Comparison of ENCODE assay signal across 9 cellular contexts in genomic region chr17:49497147-49498036, GRCh38. TPM values are rescaled to one million over a fixed set of nuclear protein-coding genes. Genes with fewer than 3 reads are reported as not detected.
DNase-seq lines count a peak whose midpoint lies in the region; ATAC-seq and TF ChIP-seq lines count a peak whose summit lies in the region.
"Had no signal": no experiment of that assay in that cellular context is flagged by ENCODE, and none has a peak within 500 bp of the region (broad histone marks: within the 10 kb centered on the region; RNA-seq: fewer than 3 reads in every experiment).

No MANE protein-coding gene starts in this region.

- no peak overlapping the region for H3K9ac ChIP-seq in adipocyte (ENCODE audit: low read length)
- H3K9ac ChIP-seq in iPS-15b (ENCODE audit: low read depth, low read length): no peak overlapping the region
- H3K9ac ChIP-seq in skeletal muscle tissue (ENCODE audit: low read depth in 1 of 3, low read length in 3 of 3): peak overlapping the region; percentile 20 to 64 (median 53)

- H3K36me3 ChIP-seq in CD8-positive, alpha-beta T cell (ENCODE audit: insufficient read depth, low read length): no peaks in the 10 kb centered on the region
- H3K36me3 ChIP-seq in adipocyte (ENCODE audit: control insufficient read depth, insufficient read depth, low read length, severe bottlenecking) (no peaks in the 10 kb centered on the region), iPS-15b (ENCODE audit: control insufficient read depth, insufficient read depth, low read length) (no peaks in the 10 kb centered on the region), skeletal muscle tissue (ENCODE audit: control insufficient read depth in 3 of 3, insufficient read depth in 3 of 3, low read length in 3 of 3) (no peaks in the 10 kb centered on the region)

- H3K4me1 Mint-ChIP-seq in CD8-positive, alpha-beta T cell (ENCODE audit: low read depth): peaks cover 28% of the 10 kb centered on the region

- no peak for ATAC-seq in CD8-positive, alpha-beta T cell

- peaks cover 28% of the 10 kb centered on the region for H3K27me3 ChIP-seq in CD8-positive, alpha-beta T cell (ENCODE audit: insufficient read depth, low read length)
- peaks cover 61% of the 10 kb centered on the region for H3K27me3 ChIP-seq in adipocyte (replicated peaks; ENCODE audit: control insufficient read depth, insufficient read depth, low read length)
- H3K27me3 ChIP-seq in iPS-15b (ENCODE audit: control insufficient read depth, insufficient read depth, low read length): peaks cover 57% of the 10 kb centered on the region
- peaks cover 25 to 68% (median 62%) of the 10 kb centered on the region in 3 donors for H3K27me3 ChIP-seq in skeletal muscle tissue (ENCODE audit: control insufficient read depth in 3 of 3, insufficient read depth in 3 of 3, low read length in 3 of 3)

- H3K9me3 ChIP-seq in CD8-positive, alpha-beta T cell (ENCODE audit: low read length): no peaks in the 10 kb centered on the region
- H3K9me3 ChIP-seq in adipocyte (ENCODE audit: control insufficient read depth, low read length) (no peaks in the 10 kb centered on the region), iPS-15b (ENCODE audit: control insufficient read depth, insufficient read depth, low read length) (no peaks in the 10 kb centered on the region), skeletal muscle tissue (ENCODE audit: control insufficient read depth in 3 of 3, low read length in 3 of 3) (no peaks in the 10 kb centered on the region)

- peak in 2 of 7 experiments; percentile 20 to 56 for DNase-seq in CD8-positive, alpha-beta T cell
- peak; percentile 25 for DNase-seq in NCI-H2107 (lab: John Stamatoyannopoulos, UW)
- DNase-seq in adipocyte (ENCODE audit: low read depth): peak; percentile 53
- no peak for DNase-seq in CD1c-positive myeloid dendritic cell (ENCODE audit: extremely low spot score)
- no peak for DNase-seq in GM20000 (ENCODE audit: low spot score)
- DNase-seq in erythroblast (lab: John Stamatoyannopoulos, UW): no peak

- no peaks in the 10 kb centered on the region for H3K9me3 Mint-ChIP-seq in CD8-positive, alpha-beta T cell
- H3K9me3 Mint-ChIP-seq: activated naive CD4-positive, alpha-beta T cell treated with anti-CD3 and anti-CD28 coated beads, Interleukin-2, amount 50 U/mL, for 72 hours had no signal

- H3K36me3 Mint-ChIP-seq in CD8-positive, alpha-beta T cell: no peaks in the 10 kb centered on the region
- H3K36me3 Mint-ChIP-seq: activated naive CD4-positive, alpha-beta T cell treated with anti-CD3 and anti-CD28 coated beads, Interleukin-2, amount 50 U/mL, for 72 hours had no signal

- no peak for TF ChIP-seq CTCF in CD8-positive, alpha-beta T cell (IDR thresholded peaks at IDR 0.05)
- TF ChIP-seq CTCF in GM20000 (IDR thresholded peaks at IDR 0.05; ENCODE audit: extremely low read depth, missing control alignments): no peak

- peaks cover 40% of the 10 kb centered on the region for H3K27me3 Mint-ChIP-seq in CD8-positive, alpha-beta T cell (ENCODE audit: low read depth)

- peak overlapping the region; percentile 79 for H3K4me3 Mint-ChIP-seq in CD8-positive, alpha-beta T cell

- no peak overlapping the region for H3K27ac Mint-ChIP-seq in CD8-positive, alpha-beta T cell
- H3K27ac Mint-ChIP-seq: activated naive CD4-positive, alpha-beta T cell treated with anti-CD3 and anti-CD28 coated beads, Interleukin-2, amount 50 U/mL, for 72 hours had no signal

- intact Hi-C loops in CD8-positive, alpha-beta T cell (cut with DNase I, micrococcal nuclease): loop anchor here (5.0 to 10.0 kb wide), 3 partner anchors 85 to 207 kb away; partner anchors contain the start of genes PHB1 (in 1 of the 2) and SLC35B1 (in 1 of the 2)

- H3K4me3 ChIP-seq in CD8-positive, alpha-beta T cell (ENCODE audit: low read depth, low read length): peak overlapping the region; percentile 67
- H3K4me3 ChIP-seq in adipocyte (ENCODE audit: low read length): peak overlapping the region; percentile 65
- peak overlapping the region; percentile 69 for H3K4me3 ChIP-seq in iPS-15b (ENCODE audit: low read depth, low read length)
- H3K4me3 ChIP-seq in skeletal muscle tissue (ENCODE audit: low read length in 3 of 3): peak overlapping the region; percentile 65 to 72 (median 65)

- CTCF ChIA-PET in CD8-positive, alpha-beta T cell (lab: Charles Lee): interaction anchor here (0.7 to 6.0 kb wide), 10 partner anchors 10 to 78 kb away, joined by 3 to 51 read pairs (median 3); partner anchors contain the start of gene NXPH3

- no peak for TF ChIP-seq POLR2A in erythroblast (IDR thresholded peaks at IDR 0.05; ENCODE audit: low read length)

- H3K27ac ChIP-seq in CD8-positive, alpha-beta T cell (ENCODE audit: low read depth, low read length): no peak overlapping the region
- peak overlapping the region; percentile 36 for H3K27ac ChIP-seq in skeletal muscle tissue (ENCODE audit: low read depth, low read length)

- H3K4me1 ChIP-seq in CD8-positive, alpha-beta T cell (ENCODE audit: insufficient read depth, low read length): peaks cover 33% of the 10 kb centered on the region
- H3K4me1 ChIP-seq in adipocyte (ENCODE audit: control insufficient read depth, insufficient read depth, low read length) (peaks cover 13% of the 10 kb centered on the region), iPS-15b (ENCODE audit: control insufficient read depth, insufficient read depth, low read length) (peaks cover 9% of the 10 kb centered on the region), skeletal muscle tissue (ENCODE audit: control insufficient read depth in 3 of 3, insufficient read depth in 3 of 3, low read length in 3 of 3) (peaks cover 26 to 31% (median 29%) of the 10 kb centered on the region in 3 donors)

- POLR2A ChIA-PET in CD8-positive, alpha-beta T cell (lab: Charles Lee): interaction anchor here (1.2 kb wide), 1 partner anchor 58 kb away, joined by 4 read pairs; no protein-coding TSS in a partner anchor

RNA-seq across cellular contexts. Expression of gene NGFR, which starts 2.3 kb away (rescaled TPM):
- under 1 TPM; 0.25 to 0.73 TPM for total RNA-seq in CD8-positive, alpha-beta T cell
- total RNA-seq in skeletal muscle tissue: 20.4 TPM
- total RNA-seq: activated naive CD4-positive, alpha-beta T cell treated with anti-CD3 and anti-CD28 coated beads, Interleukin-2, amount 50 U/mL, for 72 hours had no signal

Comparison
In these comparisons a context has a peak if more than half of its experiments do, and no peak if none do; other contexts are left out.
1. DNase-seq: peak in NCI-H2107 (single experiment) and adipocyte (single experiment); none in CD1c-positive myeloid dendritic cell (single experiment), GM20000 (single experiment) and erythroblast (0 of 2).
2. H3K9ac ChIP-seq: peak in skeletal muscle tissue (3 of 3); none in adipocyte (single experiment) and iPS-15b (single experiment).
3. RNA of gene NGFR, which starts 2.3 kb away (total RNA-seq): 20.4 TPM in skeletal muscle tissue (single experiment); 0.25 to 0.73 TPM in CD8-positive, alpha-beta T cell; every median in the first group is over 10 times any median in the second.
4. Peak in every context shown above with its lines, with median percentiles within 50 percentile points of each other: H3K4me3 ChIP-seq.